1 cellular context compared by ENCODE assay signal in the genomic region with DNA sequence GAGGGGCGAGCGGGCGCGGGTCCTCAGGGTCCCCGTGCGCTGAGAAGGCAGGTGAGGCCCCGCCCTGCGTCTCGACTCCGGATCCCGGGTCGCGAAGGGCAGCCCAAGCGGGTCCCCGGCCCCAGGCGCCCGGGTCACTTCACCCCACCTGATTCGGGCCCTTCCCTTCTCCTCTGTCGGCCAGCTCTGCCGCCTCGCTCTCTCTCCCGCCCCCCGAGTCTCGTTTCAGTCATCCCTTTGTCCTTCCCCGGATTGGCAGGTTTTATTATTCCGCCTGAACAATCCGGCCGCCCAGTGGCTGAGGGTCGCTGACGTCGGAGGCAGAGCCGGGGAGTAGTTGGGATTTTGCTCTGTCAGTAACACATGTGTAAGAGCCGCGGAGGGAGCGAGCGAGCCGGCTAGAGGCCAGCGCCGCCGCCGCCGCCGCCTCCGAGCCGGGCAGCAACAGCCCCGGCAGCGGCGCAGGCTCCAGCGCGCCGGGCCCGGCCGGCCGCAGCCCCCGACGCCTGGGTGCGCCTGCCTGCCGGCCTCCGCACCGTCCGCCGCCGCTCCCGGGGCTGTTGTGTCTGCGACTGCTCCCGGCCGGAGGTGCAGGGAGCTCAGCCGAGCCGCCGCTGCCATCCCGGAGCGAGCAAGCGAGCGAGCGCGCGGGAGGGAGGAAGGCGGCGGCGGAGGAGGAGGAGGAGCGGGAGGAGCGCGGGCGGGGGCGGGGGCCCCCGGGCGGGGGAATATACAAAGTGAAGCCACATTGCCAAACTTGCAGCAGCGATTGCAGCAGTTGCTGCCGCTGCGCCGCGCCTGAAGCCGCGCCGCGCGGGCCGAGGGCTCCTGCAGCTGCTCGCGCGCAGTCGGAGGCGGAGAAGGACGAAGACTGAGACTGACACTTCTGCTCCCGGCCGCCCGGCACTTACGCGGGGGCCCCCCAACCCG.
TF ChIP-seq lines count a peak whose summit lies in the region.

A gene with protein sequence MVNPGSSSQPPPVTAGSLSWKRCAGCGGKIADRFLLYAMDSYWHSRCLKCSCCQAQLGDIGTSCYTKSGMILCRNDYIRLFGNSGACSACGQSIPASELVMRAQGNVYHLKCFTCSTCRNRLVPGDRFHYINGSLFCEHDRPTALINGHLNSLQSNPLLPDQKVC (plus strand): TSS at position 760 of the 930 bp plus-strand sequence. CDS start 3,136 bp downstream, outside the sequence.

TF ChIP-seq in HepG2, 621 proteins besides CTCF, POLR2A, EP300 and RAD21 (continued from another document and continues in another):
- TF ChIP-seq, protein P1, sequence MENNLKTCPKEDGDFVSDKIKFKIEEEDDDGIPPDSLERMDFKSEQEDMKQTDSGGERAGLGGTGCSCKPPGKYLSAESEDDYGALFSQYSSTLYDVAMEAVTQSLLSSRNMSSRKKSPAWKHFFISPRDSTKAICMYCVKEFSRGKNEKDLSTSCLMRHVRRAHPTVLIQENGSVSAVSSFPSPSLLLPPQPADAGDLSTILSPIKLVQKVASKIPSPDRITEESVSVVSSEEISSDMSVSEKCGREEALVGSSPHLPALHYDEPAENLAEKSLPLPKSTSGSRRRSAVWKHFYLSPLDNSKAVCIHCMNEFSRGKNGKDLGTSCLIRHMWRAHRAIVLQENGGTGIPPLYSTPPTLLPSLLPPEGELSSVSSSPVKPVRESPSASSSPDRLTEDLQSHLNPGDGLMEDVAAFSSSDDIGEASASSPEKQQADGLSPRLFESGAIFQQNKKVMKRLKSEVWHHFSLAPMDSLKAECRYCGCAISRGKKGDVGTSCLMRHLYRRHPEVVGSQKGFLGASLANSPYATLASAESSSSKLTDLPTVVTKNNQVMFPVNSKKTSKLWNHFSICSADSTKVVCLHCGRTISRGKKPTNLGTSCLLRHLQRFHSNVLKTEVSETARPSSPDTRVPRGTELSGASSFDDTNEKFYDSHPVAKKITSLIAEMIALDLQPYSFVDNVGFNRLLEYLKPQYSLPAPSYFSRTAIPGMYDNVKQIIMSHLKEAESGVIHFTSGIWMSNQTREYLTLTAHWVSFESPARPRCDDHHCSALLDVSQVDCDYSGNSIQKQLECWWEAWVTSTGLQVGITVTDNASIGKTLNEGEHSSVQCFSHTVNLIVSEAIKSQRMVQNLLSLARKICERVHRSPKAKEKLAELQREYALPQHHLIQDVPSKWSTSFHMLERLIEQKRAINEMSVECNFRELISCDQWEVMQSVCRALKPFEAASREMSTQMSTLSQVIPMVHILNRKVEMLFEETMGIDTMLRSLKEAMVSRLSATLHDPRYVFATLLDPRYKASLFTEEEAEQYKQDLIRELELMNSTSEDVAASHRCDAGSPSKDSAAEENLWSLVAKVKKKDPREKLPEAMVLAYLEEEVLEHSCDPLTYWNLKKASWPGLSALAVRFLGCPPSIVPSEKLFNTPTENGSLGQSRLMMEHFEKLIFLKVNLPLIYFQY (CRISPR knock-in tag; IDR thresholded peaks at IDR 0.05; ENCODE audit: borderline replicate concordance) = no peak
- TF ChIP-seq, protein P2, sequence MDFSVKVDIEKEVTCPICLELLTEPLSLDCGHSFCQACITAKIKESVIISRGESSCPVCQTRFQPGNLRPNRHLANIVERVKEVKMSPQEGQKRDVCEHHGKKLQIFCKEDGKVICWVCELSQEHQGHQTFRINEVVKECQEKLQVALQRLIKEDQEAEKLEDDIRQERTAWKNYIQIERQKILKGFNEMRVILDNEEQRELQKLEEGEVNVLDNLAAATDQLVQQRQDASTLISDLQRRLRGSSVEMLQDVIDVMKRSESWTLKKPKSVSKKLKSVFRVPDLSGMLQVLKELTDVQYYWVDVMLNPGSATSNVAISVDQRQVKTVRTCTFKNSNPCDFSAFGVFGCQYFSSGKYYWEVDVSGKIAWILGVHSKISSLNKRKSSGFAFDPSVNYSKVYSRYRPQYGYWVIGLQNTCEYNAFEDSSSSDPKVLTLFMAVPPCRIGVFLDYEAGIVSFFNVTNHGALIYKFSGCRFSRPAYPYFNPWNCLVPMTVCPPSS (IDR thresholded peaks at IDR 0.05) = no peak
- TF ChIP-seq, protein P3, sequence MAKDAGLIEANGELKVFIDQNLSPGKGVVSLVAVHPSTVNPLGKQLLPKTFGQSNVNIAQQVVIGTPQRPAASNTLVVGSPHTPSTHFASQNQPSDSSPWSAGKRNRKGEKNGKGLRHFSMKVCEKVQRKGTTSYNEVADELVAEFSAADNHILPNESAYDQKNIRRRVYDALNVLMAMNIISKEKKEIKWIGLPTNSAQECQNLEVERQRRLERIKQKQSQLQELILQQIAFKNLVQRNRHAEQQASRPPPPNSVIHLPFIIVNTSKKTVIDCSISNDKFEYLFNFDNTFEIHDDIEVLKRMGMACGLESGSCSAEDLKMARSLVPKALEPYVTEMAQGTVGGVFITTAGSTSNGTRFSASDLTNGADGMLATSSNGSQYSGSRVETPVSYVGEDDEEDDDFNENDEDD (CRISPR knock-in tag; IDR thresholded peaks at IDR 0.05; ENCODE audit: borderline replicate concordance) = peak; percentile 55; the same call in 1 of the 2 replicates
- TF ChIP-seq NR2F2 (IDR thresholded peaks at IDR 0.05; ENCODE audit: borderline replicate concordance, low read depth) = no peak
- no peak for TF ChIP-seq PTBP1 (IDR thresholded peaks at IDR 0.05; ENCODE audit: low read depth, low read length, poor library complexity, severe bottlenecking)
- peak; percentile 35; the same call in 1 of the 2 replicates for TF ChIP-seq FOSL2 (CRISPR knock-in tag; IDR thresholded peaks at IDR 0.05)
- TF ChIP-seq ZNF451 (CRISPR knock-in tag; IDR thresholded peaks at IDR 0.05) = no peak
- TF ChIP-seq, protein P4, sequence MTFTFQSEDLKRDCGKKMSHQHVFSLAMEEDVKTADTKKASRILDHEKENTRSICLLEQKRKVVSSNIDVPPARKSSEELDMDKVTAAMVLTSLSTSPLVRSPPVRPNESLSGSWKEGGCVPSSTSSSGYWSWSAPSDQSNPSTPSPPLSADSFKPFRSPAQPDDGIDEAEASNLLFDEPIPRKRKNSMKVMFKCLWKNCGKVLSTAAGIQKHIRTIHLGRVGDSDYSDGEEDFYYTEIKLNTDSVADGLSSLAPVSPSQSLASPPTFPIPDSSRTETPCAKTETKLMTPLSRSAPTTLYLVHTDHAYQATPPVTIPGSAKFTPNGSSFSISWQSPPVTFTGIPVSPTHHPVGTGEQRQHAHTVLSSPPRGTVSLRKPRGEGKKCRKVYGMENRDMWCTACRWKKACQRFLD (CRISPR knock-in tag; IDR thresholded peaks at IDR 0.05; ENCODE audit: borderline replicate concordance) = no peak
- TF ChIP-seq JDP2 (CRISPR knock-in tag; IDR thresholded peaks at IDR 0.05; ENCODE audit: borderline replicate concordance) = no peak
- 0 out of 2 replicates have a peak, but pooled peaks have one; percentile 9 for TF ChIP-seq ZNF792 (CRISPR knock-in tag; IDR thresholded peaks at IDR 0.05)
- TF ChIP-seq SPEN (CRISPR knock-in tag; IDR thresholded peaks at IDR 0.05; ENCODE audit: low read depth) = 0 out of 2 replicates have a peak, but pooled peaks have one; percentile 40
- TF ChIP-seq SIX1 (CRISPR knock-in tag; IDR thresholded peaks at IDR 0.05; ENCODE audit: borderline replicate concordance) = no peak
- TF ChIP-seq, protein P5, sequence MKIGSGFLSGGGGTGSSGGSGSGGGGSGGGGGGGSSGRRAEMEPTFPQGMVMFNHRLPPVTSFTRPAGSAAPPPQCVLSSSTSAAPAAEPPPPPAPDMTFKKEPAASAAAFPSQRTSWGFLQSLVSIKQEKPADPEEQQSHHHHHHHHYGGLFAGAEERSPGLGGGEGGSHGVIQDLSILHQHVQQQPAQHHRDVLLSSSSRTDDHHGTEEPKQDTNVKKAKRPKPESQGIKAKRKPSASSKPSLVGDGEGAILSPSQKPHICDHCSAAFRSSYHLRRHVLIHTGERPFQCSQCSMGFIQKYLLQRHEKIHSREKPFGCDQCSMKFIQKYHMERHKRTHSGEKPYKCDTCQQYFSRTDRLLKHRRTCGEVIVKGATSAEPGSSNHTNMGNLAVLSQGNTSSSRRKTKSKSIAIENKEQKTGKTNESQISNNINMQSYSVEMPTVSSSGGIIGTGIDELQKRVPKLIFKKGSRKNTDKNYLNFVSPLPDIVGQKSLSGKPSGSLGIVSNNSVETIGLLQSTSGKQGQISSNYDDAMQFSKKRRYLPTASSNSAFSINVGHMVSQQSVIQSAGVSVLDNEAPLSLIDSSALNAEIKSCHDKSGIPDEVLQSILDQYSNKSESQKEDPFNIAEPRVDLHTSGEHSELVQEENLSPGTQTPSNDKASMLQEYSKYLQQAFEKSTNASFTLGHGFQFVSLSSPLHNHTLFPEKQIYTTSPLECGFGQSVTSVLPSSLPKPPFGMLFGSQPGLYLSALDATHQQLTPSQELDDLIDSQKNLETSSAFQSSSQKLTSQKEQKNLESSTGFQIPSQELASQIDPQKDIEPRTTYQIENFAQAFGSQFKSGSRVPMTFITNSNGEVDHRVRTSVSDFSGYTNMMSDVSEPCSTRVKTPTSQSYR (CRISPR knock-in tag; IDR thresholded peaks at IDR 0.05; ENCODE audit: borderline replicate concordance) = no peak
- 0 out of 2 replicates have a peak, but pooled peaks have one; percentile 36 for TF ChIP-seq PITX1 (CRISPR knock-in tag; IDR thresholded peaks at IDR 0.05)
- no peak for TF ChIP-seq ZNF382 (CRISPR knock-in tag; IDR thresholded peaks at IDR 0.05; ENCODE audit: borderline replicate concordance)
- TF ChIP-seq ZNF629 (CRISPR knock-in tag; conservative IDR thresholded peaks at IDR 0.05) = no peak
- TF ChIP-seq RNF2 (conservative IDR thresholded peaks at IDR 0.05; ENCODE audit: low read depth) = peak; percentile 16; the same call in 1 of the 2 replicates
- TF ChIP-seq, protein P6, sequence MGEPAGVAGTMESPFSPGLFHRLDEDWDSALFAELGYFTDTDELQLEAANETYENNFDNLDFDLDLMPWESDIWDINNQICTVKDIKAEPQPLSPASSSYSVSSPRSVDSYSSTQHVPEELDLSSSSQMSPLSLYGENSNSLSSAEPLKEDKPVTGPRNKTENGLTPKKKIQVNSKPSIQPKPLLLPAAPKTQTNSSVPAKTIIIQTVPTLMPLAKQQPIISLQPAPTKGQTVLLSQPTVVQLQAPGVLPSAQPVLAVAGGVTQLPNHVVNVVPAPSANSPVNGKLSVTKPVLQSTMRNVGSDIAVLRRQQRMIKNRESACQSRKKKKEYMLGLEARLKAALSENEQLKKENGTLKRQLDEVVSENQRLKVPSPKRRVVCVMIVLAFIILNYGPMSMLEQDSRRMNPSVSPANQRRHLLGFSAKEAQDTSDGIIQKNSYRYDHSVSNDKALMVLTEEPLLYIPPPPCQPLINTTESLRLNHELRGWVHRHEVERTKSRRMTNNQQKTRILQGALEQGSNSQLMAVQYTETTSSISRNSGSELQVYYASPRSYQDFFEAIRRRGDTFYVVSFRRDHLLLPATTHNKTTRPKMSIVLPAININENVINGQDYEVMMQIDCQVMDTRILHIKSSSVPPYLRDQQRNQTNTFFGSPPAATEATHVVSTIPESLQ (CRISPR knock-in tag; conservative IDR thresholded peaks at IDR 0.05) = no peak
- TF ChIP-seq, protein P7, sequence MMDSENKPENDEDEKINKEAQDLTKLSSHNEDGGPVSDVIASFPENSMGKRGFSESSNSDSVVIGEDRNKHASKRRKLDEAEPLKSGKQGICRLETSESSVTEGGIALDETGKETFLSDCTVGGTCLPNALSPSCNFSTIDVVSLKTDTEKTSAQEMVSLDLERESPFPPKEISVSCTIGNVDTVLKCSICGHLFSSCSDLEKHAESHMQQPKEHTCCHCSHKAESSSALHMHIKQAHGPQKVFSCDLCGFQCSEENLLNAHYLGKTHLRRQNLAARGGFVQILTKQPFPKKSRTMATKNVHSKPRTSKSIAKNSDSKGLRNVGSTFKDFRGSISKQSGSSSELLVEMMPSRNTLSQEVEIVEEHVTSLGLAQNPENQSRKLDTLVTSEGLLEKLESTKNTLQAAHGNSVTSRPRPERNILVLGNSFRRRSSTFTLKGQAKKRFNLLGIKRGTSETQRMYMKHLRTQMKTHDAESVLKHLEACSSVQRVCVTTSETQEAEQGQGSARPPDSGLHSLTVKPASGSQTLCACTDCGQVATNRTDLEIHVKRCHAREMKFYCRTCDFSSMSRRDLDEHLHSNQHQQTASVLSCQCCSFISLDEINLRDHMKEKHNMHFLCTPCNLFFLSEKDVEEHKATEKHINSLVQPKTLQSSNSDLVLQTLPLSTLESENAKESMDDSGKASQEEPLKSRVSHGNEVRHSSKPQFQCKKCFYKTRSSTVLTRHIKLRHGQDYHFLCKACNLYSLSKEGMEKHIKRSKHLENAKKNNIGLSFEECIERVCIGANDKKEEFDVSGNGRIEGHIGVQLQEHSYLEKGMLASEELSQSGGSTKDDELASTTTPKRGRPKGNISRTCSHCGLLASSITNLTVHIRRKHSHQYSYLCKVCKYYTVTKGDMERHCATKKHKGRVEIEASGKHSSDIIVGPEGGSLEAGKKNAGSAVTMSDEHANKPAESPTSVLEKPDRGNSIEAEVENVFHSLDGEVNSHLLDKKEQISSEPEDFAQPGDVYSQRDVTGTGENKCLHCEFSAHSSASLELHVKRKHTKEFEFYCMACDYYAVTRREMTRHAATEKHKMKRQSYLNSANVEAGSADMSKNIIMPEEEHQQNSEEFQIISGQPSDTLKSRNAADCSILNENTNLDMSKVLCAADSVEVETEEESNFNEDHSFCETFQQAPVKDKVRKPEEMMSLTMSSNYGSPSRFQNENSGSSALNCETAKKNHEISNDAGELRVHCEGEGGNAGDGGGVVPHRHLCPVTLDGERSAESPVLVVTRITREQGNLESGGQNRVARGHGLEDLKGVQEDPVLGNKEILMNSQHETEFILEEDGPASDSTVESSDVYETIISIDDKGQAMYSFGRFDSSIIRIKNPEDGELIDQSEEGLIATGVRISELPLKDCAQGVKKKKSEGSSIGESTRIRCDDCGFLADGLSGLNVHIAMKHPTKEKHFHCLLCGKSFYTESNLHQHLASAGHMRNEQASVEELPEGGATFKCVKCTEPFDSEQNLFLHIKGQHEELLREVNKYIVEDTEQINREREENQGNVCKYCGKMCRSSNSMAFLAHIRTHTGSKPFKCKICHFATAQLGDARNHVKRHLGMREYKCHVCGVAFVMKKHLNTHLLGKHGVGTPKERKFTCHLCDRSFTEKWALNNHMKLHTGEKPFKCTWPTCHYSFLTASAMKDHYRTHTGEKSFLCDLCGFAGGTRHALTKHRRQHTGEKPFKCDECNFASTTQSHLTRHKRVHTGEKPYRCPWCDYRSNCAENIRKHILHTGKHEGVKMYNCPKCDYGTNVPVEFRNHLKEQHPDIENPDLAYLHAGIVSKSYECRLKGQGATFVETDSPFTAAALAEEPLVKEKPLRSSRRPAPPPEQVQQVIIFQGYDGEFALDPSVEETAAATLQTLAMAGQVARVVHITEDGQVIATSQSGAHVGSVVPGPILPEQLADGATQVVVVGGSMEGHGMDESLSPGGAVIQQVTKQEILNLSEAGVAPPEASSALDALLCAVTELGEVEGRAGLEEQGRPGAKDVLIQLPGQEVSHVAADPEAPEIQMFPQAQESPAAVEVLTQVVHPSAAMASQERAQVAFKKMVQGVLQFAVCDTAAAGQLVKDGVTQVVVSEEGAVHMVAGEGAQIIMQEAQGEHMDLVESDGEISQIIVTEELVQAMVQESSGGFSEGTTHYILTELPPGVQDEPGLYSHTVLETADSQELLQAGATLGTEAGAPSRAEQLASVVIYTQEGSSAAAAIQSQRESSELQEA (CRISPR knock-in tag; IDR thresholded peaks at IDR 0.05; ENCODE audit: not compliant biosample characterization) = no peak
- TF ChIP-seq SCMH1 (CRISPR knock-in tag; IDR thresholded peaks at IDR 0.05; ENCODE audit: borderline replicate concordance) = no peak
- no peak for TF ChIP-seq CBX5 (CRISPR knock-in tag; IDR thresholded peaks at IDR 0.05; ENCODE audit: borderline replicate concordance)
- peak; percentile 40; the same call in 1 of the 2 replicates for TF ChIP-seq BHLHE40 (IDR thresholded peaks at IDR 0.05; ENCODE audit: low read length)
- no peak for TF ChIP-seq GZF1 (CRISPR knock-in tag; IDR thresholded peaks at IDR 0.05)
- TF ChIP-seq SALL1 (CRISPR knock-in tag; IDR thresholded peaks at IDR 0.05) = peak; percentile 44; the same call in 1 of the 2 replicates
- no peak for TF ChIP-seq FLYWCH1 (CRISPR knock-in tag; IDR thresholded peaks at IDR 0.05)
- TF ChIP-seq PRMT3 (CRISPR knock-in tag; IDR thresholded peaks at IDR 0.05; ENCODE audit: borderline replicate concordance, low read depth) = no peak
